In genomic region chr1:206912445-206913095, GRCh38 we compare ENCODE assay signal across 8 cellular contexts. TPM values are rescaled to one million over a fixed set of nuclear protein-coding genes. Genes with fewer than 3 reads are reported as not detected.
DNase-seq lines count a peak whose midpoint lies in the region; ATAC-seq and TF ChIP-seq lines count a peak whose summit lies in the region.

No MANE protein-coding gene starts in this region.

- H3K36me3 ChIP-seq in MG63 (no peaks in the 10 kb centered on the region), Panc1 (ENCODE audit: control insufficient read depth, insufficient read depth, low read length) (no peaks in the 10 kb centered on the region), neuronal stem cell (replicated peaks in 1 of 2; ENCODE audit: control insufficient read depth in 2 of 2, insufficient read depth in 2 of 2, low read length in 2 of 2) (no peaks in the 10 kb centered on the region)

- H3K4me3 ChIP-seq in MG63: no peak overlapping the region
- no peak overlapping the region for H3K4me3 ChIP-seq in Panc1 (ENCODE audit: low read depth in 2 of 2, low read length in 2 of 2)
- no peak overlapping the region for H3K4me3 ChIP-seq in fibroblast of the aortic adventitia (ENCODE audit: low read depth, low read length)
- no peak overlapping the region for H3K4me3 ChIP-seq in neuronal stem cell (ENCODE audit: low read length in 2 of 2)

- no CpG with 5 or more reads among the region's 7 CpGs for WGBS in neuronal stem cell (ENCODE audit: extremely low coverage in 2 of 2, insufficient read length in 2 of 2, insufficient replicate concordance in 1 of 2), 2 donors

- no peak overlapping the region for H4K8ac ChIP-seq in neuronal stem cell (ENCODE audit: low read depth, low read length)

- peak; percentile 64 for ATAC-seq in GM18502 (IDR thresholded peaks at IDR 0.05; ENCODE audit: poor library complexity, unreplicated experiment)
- ATAC-seq in Panc1: peak; percentile 77
- no peak for ATAC-seq in GM18505 (IDR thresholded peaks at IDR 0.05; ENCODE audit: unreplicated experiment)

- H3K4me1 ChIP-seq in Panc1 (ENCODE audit: control insufficient read depth, insufficient read depth, low read length): no peaks in the 10 kb centered on the region
- H3K4me1 ChIP-seq in neuronal stem cell (ENCODE audit: control insufficient read depth in 2 of 2, insufficient read depth in 1 of 2, low read depth in 1 of 2, low read length in 2 of 2): peaks cover 0 to 2% of the 10 kb centered on the region in 2 donors

- CTCF ChIA-PET in Panc1 (lab: Charles Lee): interaction anchor here (0.8 to 2.2 kb wide), 6 partner anchors 12 to 282 kb away, joined by 3 to 19 read pairs (median 4); no protein-coding TSS in a partner anchor

- POLR2A ChIA-PET in Panc1 (lab: Charles Lee): no interaction called here

- TF ChIP-seq POLR2A in GM18505 (IDR thresholded peaks at IDR 0.05; ENCODE audit: borderline replicate concordance, extremely low read depth, insufficient read depth, insufficient read length): no peak

- H2BK120ac ChIP-seq in neuronal stem cell (ENCODE audit: low read depth, low read length): no peak overlapping the region

- intact Hi-C loops in Panc1 (cut with micrococcal nuclease; ENCODE audit: unreplicated experiment): loop anchor here (2.0 to 10.0 kb wide), 4 partner anchors 186 to 435 kb away; partner anchors contain the start of gene DYRK3

- in situ Hi-C loops in Panc1 (cut with HindIII; ENCODE audit: low pct_unique_long_range_greater_than_20kb, low sequenced_read_pairs): no loop called here

- no peaks in the 10 kb centered on the region for H3K9me3 ChIP-seq in MG63
- no peaks in the 10 kb centered on the region for H3K9me3 ChIP-seq in Panc1 (ENCODE audit: control insufficient read depth, insufficient read depth, low read depth, low read length)
- no peaks in the 10 kb centered on the region for H3K9me3 ChIP-seq in neuronal stem cell (replicated peaks in 1 of 2; ENCODE audit: control insufficient read depth in 2 of 2, insufficient read depth in 1 of 2, low read depth in 1 of 2, low read length in 2 of 2)

- no peak overlapping the region for H2AFZ ChIP-seq in neuronal stem cell (ENCODE audit: low read length)

- no peak overlapping the region for H2BK15ac ChIP-seq in neuronal stem cell (ENCODE audit: low read length)

- H3K4me2 ChIP-seq in neuronal stem cell (ENCODE audit: insufficient read depth, low read length, poor library complexity, severe bottlenecking): no peak overlapping the region

- TF ChIP-seq CTCF in Panc1 (IDR thresholded peaks at IDR 0.05) (peak; percentile 83), fibroblast of the aortic adventitia (IDR thresholded peaks at IDR 0.05; ENCODE audit: insufficient read depth, low read length) (peak; percentile 79)

- no TSS peak for BruUV-seq in Panc1 (replicated peaks; lab: Mats Ljungman, UMichigan)

- no peak overlapping the region for H3K9ac ChIP-seq in neuronal stem cell (ENCODE audit: low read depth, low read length, poor library complexity)

- H3K4ac ChIP-seq in neuronal stem cell (ENCODE audit: low read length): no peak overlapping the region

- H3K14ac ChIP-seq in neuronal stem cell (ENCODE audit: low read length): no peak overlapping the region

- no peak overlapping the region for H2AK5ac ChIP-seq in neuronal stem cell (ENCODE audit: low read depth, low read length)

- H2BK12ac ChIP-seq in neuronal stem cell (ENCODE audit: low read length): no peak overlapping the region

- no peak overlapping the region for H2BK5ac ChIP-seq in neuronal stem cell (ENCODE audit: low read length)

- H3K23ac ChIP-seq in neuronal stem cell (ENCODE audit: low read depth, low read length, poor library complexity): no peak overlapping the region

- no peak overlapping the region for H4K91ac ChIP-seq in neuronal stem cell (ENCODE audit: low read depth, low read length, poor library complexity)

- H3K18ac ChIP-seq in neuronal stem cell (ENCODE audit: low read length): no peak overlapping the region

- H3K79me1 ChIP-seq in neuronal stem cell (ENCODE audit: low read depth, low read length): no peaks in the 10 kb centered on the region

- H3K27me3 ChIP-seq in MG63: no peaks in the 10 kb centered on the region
- H3K27me3 ChIP-seq in Panc1 (ENCODE audit: control insufficient read depth, insufficient read depth, low read length): peaks cover 23% of the 10 kb centered on the region
- H3K27me3 ChIP-seq in neuronal stem cell (ENCODE audit: control insufficient read depth in 3 of 3, insufficient read depth in 3 of 3, low read depth in 1 of 3, low read length in 3 of 3): peaks cover 5 to 48% (median 36%) of the 10 kb centered on the region in 3 experiments

- no peak overlapping the region for H3K27ac ChIP-seq in Panc1 (ENCODE audit: low read length)
- H3K27ac ChIP-seq in neuronal stem cell (replicated peaks; ENCODE audit: low read length): no peak overlapping the region

- DNase-seq in AG08395 (ENCODE audit: low spot score): peak; percentile 89
- DNase-seq in MG63: peak; percentile 62
- DNase-seq in Panc1 (ENCODE audit: low read depth, low spot score): peak; percentile 57
- peak; percentile 40 for DNase-seq in activated T-helper 9 cell treated with anti-CD3 and anti-CD28 coated beads, Interleukin-2, amount 50 U/mL, for 16 hours (ENCODE audit: low read depth)
- peak; percentile 85 for DNase-seq in fibroblast of the aortic adventitia (ENCODE audit: low read depth)
- DNase-seq in neuronal stem cell (ENCODE audit: low spot score): peak; percentile 71

RNA-seq across cellular contexts. Expression of gene FCMR, which starts 9.2 kb away (rescaled TPM):
- total RNA-seq in MG63 (2014; rRNA removed; shearing (Covaris generic); ENCODE audit: low replicate concordance): 0.36 TPM in 1 of 2 replicates, not detected in the other
- 0.41 TPM for total RNA-seq in Panc1 (2021; ENCODE audit: unreplicated experiment)
- polyA plus RNA-seq in Panc1 (2012; ENCODE audit: insufficient read length): not detected
- total RNA-seq in fibroblast of the aortic adventitia (ENCODE audit: low replicate concordance): not detected in 2 replicates
- polyA plus RNA-seq in neuronal stem cell (2013, experiment 1 of 2): not detected
- 0.03 TPM for polyA plus RNA-seq in neuronal stem cell (2013, experiment 2 of 2)

RNA-seq across cellular contexts. Expression of gene IL24, which starts 15.3 kb away (rescaled TPM):
- not detected in 2 replicates for total RNA-seq in MG63 (2014; rRNA removed; shearing (Covaris generic); ENCODE audit: low replicate concordance)
- total RNA-seq in Panc1 (2021; ENCODE audit: unreplicated experiment) (not detected), fibroblast of the aortic adventitia (ENCODE audit: low replicate concordance) (not detected in 2 replicates)
- polyA plus RNA-seq in Panc1 (2012; ENCODE audit: insufficient read length): not detected
- not detected for polyA plus RNA-seq in neuronal stem cell (2013, experiment 1 of 2)
- polyA plus RNA-seq in neuronal stem cell (2013, experiment 2 of 2): not detected

RNA-seq across cellular contexts. Expression of gene PIGR, which starts 33.7 kb away (rescaled TPM):
- total RNA-seq in MG63 (2014; rRNA removed; shearing (Covaris generic); ENCODE audit: low replicate concordance): not detected in 2 replicates
- 1.4 TPM for total RNA-seq in Panc1 (2021; ENCODE audit: unreplicated experiment)
- not detected for polyA plus RNA-seq in Panc1 (2012; ENCODE audit: insufficient read length)
- total RNA-seq in fibroblast of the aortic adventitia (ENCODE audit: low replicate concordance): not detected in 2 replicates
- not detected for polyA plus RNA-seq in neuronal stem cell (2013, experiment 1 of 2)
- not detected for polyA plus RNA-seq in neuronal stem cell (2013, experiment 2 of 2)

RNA-seq across cellular contexts. Expression of gene IL20, which starts 47.1 kb away (rescaled TPM):
- not detected in 2 replicates for total RNA-seq in MG63 (2014; rRNA removed; shearing (Covaris generic); ENCODE audit: low replicate concordance)
- total RNA-seq in Panc1 (2021; ENCODE audit: unreplicated experiment) (not detected), fibroblast of the aortic adventitia (ENCODE audit: low replicate concordance) (not detected in 2 replicates)
- polyA plus RNA-seq in Panc1 (2012; ENCODE audit: insufficient read length): not detected
- not detected for polyA plus RNA-seq in neuronal stem cell (2013, experiment 1 of 2)
- not detected for polyA plus RNA-seq in neuronal stem cell (2013, experiment 2 of 2)

RNA-seq across cellular contexts. Expression of gene FCAMR, which starts 57.7 kb away (rescaled TPM):
- total RNA-seq in MG63 (2014; rRNA removed; shearing (Covaris generic); ENCODE audit: low replicate concordance): not detected in 2 replicates
- total RNA-seq in Panc1 (2021; ENCODE audit: unreplicated experiment): not detected
- not detected for polyA plus RNA-seq in Panc1 (2012; ENCODE audit: insufficient read length)
- total RNA-seq in fibroblast of the aortic adventitia (ENCODE audit: low replicate concordance): not detected in 2 replicates
- polyA plus RNA-seq in neuronal stem cell (2013, experiment 1 of 2): not detected
- polyA plus RNA-seq in neuronal stem cell (2013, experiment 2 of 2): not detected
